Comparison of ENCODE assay signal across 21 cellular contexts in genomic region chr20:37198962-37199660, GRCh38. TPM values are rescaled to one million over a fixed set of nuclear protein-coding genes. Genes with fewer than 3 reads are reported as not detected.
"Had no signal": no experiment of that assay in that cellular context is flagged by ENCODE, and none has a peak within 500 bp of the region (broad histone marks: within the 10 kb centered on the region; RNA-seq: fewer than 3 reads in every experiment).

No MANE protein-coding gene starts in this region.

- H3K4me3 ChIP-seq: ascending aorta, dorsolateral prefrontal cortex, heart left ventricle, tibial artery had no signal

- DNase-seq: activated B cell treated with CpG ODN at 0.5 μM for 24 hours; activated CD4-positive, alpha-beta T cell treated with anti-CD3 and anti-CD28 coated beads for 36 hours; activated CD4-positive, alpha-beta T cell treated with anti-CD3 and anti-CD28 coated beads, Interleukin-2, amount 50 U/mL, for 4 hours; central memory CD4-positive, alpha-beta T cell; dorsolateral prefrontal cortex; effector memory CD8-positive, alpha-beta T cell; heart left ventricle; islet precursor cell; left cardiac atrium; stimulated activated CD4-positive, alpha-beta T cell treated with anti-CD3 and anti-CD28 coated beads, Interleukin-12 subunit alpha, Interleukin-12 subunit beta, amount 100 ng/mL, for 4 hours; stimulated activated CD4-positive, alpha-beta T cell treated with anti-CD3 and anti-CD28 coated beads, Interleukin-4, amount 100 ng/mL, for 4 hours; stimulated activated naive CD8-positive, alpha-beta T cell treated with anti-CD3 and anti-CD28 coated beads, Interleukin-15, Interleukin-2, amounts not matched to agents 100 U/mL and 50 U/mL, for 24 hours; SW 1271; T-helper 17 cell had no signal

- H3K27me3 Mint-ChIP-seq: activated B cell treated with CpG ODN at 0.5 μM for 24 hours; activated CD4-positive, alpha-beta T cell treated with anti-CD3 and anti-CD28 coated beads for 36 hours; effector memory CD8-positive, alpha-beta T cell; memory B cell; progenitor cell of endocrine pancreas; T-helper 17 cell had no signal

- H3K9me3 Mint-ChIP-seq: activated B cell treated with CpG ODN at 0.5 μM for 24 hours; activated naive CD4-positive, alpha-beta T cell treated with anti-CD3 and anti-CD28 coated beads, Interleukin-2, amount 50 U/mL, for 72 hours; activated T-helper 1 cell treated with anti-CD3 and anti-CD28 coated beads, Interleukin-12 subunit alpha, Interleukin-12 subunit beta, Interleukin-2, Interleukin-4 antibody, amounts not matched to agents 30 ng/mL and 10 ng/mL and 1 ng/mL, durations not matched to agents 14 hours and 24 hours and 36 hours; effector memory CD8-positive, alpha-beta T cell; memory B cell had no signal

- H3K9me3 ChIP-seq: ascending aorta, heart left ventricle, tibial artery had no signal

- H3K27ac Mint-ChIP-seq: activated B cell treated with CpG ODN at 0.5 μM for 24 hours; activated CD4-positive, alpha-beta T cell treated with anti-CD3 and anti-CD28 coated beads for 36 hours; activated T-helper 1 cell treated with anti-CD3 and anti-CD28 coated beads, Interleukin-12 subunit alpha, Interleukin-12 subunit beta, Interleukin-2, Interleukin-4 antibody, amounts not matched to agents 30 ng/mL and 10 ng/mL and 1 ng/mL, durations not matched to agents 14 hours and 24 hours and 36 hours; effector memory CD8-positive, alpha-beta T cell; memory B cell; T-helper 17 cell had no signal

- H3K4me3 Mint-ChIP-seq: activated B cell treated with CpG ODN at 0.5 μM for 24 hours; activated CD4-positive, alpha-beta T cell treated with anti-CD3 and anti-CD28 coated beads for 36 hours; activated T-helper 1 cell treated with anti-CD3 and anti-CD28 coated beads, Interleukin-12 subunit alpha, Interleukin-12 subunit beta, Interleukin-2, Interleukin-4 antibody, amounts not matched to agents 30 ng/mL and 10 ng/mL and 1 ng/mL, durations not matched to agents 14 hours and 24 hours and 36 hours; effector memory CD8-positive, alpha-beta T cell; memory B cell; T-helper 17 cell had no signal

- H3K4me1 ChIP-seq: ascending aorta had no signal

- H3K27me3 ChIP-seq: ascending aorta, dorsolateral prefrontal cortex, heart left ventricle, tibial artery had no signal

- H3K27ac ChIP-seq: ascending aorta, dorsolateral prefrontal cortex, heart left ventricle, tibial artery had no signal

- ATAC-seq: activated CD4-positive, alpha-beta T cell treated with anti-CD3 and anti-CD28 coated beads for 36 hours; activated naive CD4-positive, alpha-beta T cell treated with anti-CD3 and anti-CD28 coated beads, Interleukin-2, amount 50 U/mL, for 72 hours; effector memory CD8-positive, alpha-beta T cell; esophagus mucosa; heart left ventricle; left cardiac atrium; stimulated activated naive CD8-positive, alpha-beta T cell treated with anti-CD3 and anti-CD28 coated beads, Interleukin-15, Interleukin-2, amounts not matched to agents 100 U/mL and 50 U/mL, for 24 hours; T-helper 17 cell had no signal

RNA-seq across cellular contexts. Expression of gene MROH8, which starts 19.8 kb away (rescaled TPM):
- total RNA-seq: ascending aorta had no signal
